In the genomic region with DNA sequence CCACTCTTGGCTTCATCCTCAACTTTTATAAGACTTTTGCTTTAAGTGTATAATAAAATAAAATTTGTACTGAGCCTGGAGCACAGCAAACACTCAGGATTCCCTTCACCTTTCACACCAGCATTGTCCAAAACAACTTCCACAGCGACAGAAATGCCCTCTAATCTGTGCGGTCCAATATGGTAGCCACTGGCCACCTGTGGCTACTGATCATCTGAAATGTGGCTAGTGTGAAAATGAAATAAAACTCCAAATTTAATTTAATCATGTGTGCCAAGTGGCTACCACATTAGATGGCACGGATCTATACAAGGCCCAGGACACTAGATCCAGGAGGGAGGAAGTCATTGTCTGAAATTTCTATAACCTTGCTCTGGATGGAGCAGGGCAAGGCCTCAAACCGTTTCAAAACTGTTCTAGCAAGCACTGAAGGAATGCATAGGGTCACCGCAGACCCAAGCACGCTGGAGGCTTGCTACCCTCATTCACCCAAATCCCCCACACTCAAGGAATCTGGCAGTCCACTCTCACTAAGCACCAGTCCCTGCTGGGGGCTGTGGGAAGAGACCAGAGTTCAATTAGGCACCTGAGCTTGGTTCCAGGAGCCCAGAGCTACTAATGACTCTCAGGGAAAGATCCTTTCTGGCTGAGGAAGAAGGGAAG, we compare ENCODE assay signal across 8 cellular contexts. TPM values are rescaled to one million over a fixed set of nuclear protein-coding genes. Genes with fewer than 3 reads are reported as not detected.
DNase-seq lines count a peak whose midpoint lies in the region; ATAC-seq, FAIRE-seq and TF ChIP-seq lines count a peak whose summit lies in the region.

No MANE protein-coding gene starts in this region.

- no peak for DNase-seq in activated naive CD4-positive, alpha-beta T cell treated with anti-CD3 and anti-CD28 coated beads, Interleukin-2, amount 10 ng/mL, durations not matched to agents 7 days and 5 days
- no peak for DNase-seq in activated naive CD4-positive, alpha-beta T cell treated with Interleukin-2 at 50 U/mL for 16 hours
- DNase-seq in activated naive CD4-positive, alpha-beta T cell treated with anti-CD3 and anti-CD28 coated beads, Interleukin-2, amount 50 U/mL, for 72 hours (ENCODE audit: low spot score in 2 of 2) = no peak
- DNase-seq in keratinocyte (ENCODE audit: low read depth, low spot score) (no peak), tibial nerve (ENCODE audit: low spot score in 2 of 2) (no peak), NCI-H226 (no peak), cerebellum (ENCODE audit: low spot score) (no peak)

- no peaks in the 10 kb centered on the region for H3K27me3 ChIP-seq in keratinocyte (ENCODE audit: control insufficient read depth, extremely low read depth, insufficient read depth, low read length)
- no peaks in the 10 kb centered on the region for H3K27me3 ChIP-seq in tibial nerve

- peaks cover 3% of the 10 kb centered on the region for H3K27me3 Mint-ChIP-seq in activated naive CD4-positive, alpha-beta T cell treated with anti-CD3 and anti-CD28 coated beads, Interleukin-2, amount 10 ng/mL, durations not matched to agents 7 days and 5 days

- no peak for TF ChIP-seq EP300 in tibial nerve (IDR thresholded peaks at IDR 0.05)

- H2AFZ ChIP-seq in keratinocyte (ENCODE audit: control insufficient read depth, low read length) = no peak overlapping the region

- no peak for FAIRE-seq in keratinocyte (lab: Jason Lieb, UNC)

- TF ChIP-seq POLR2A in tibial nerve (IDR thresholded peaks at IDR 0.05) = no peak

- H3K36me3 Mint-ChIP-seq in activated naive CD4-positive, alpha-beta T cell treated with anti-CD3 and anti-CD28 coated beads, Interleukin-2, amount 10 ng/mL, durations not matched to agents 7 days and 5 days = peaks cover 57% of the 10 kb centered on the region
- peaks cover 49 to 53% of the 10 kb centered on the region in 2 donors for H3K36me3 Mint-ChIP-seq in activated naive CD4-positive, alpha-beta T cell treated with anti-CD3 and anti-CD28 coated beads, Interleukin-2, amount 50 U/mL, for 72 hours

- no peak for ATAC-seq in activated naive CD4-positive, alpha-beta T cell treated with anti-CD3 and anti-CD28 coated beads, Interleukin-2, amount 50 U/mL, for 72 hours
- ATAC-seq in HG02610 (IDR thresholded peaks at IDR 0.05; ENCODE audit: unreplicated experiment) = no peak

- H3K4me3 Mint-ChIP-seq in activated naive CD4-positive, alpha-beta T cell treated with anti-CD3 and anti-CD28 coated beads, Interleukin-2, amount 10 ng/mL, durations not matched to agents 7 days and 5 days = peak overlapping the region; percentile 94

- peaks cover 20% of the 10 kb centered on the region for H4K20me1 ChIP-seq in keratinocyte (ENCODE audit: control insufficient read depth, extremely low read depth, insufficient read depth, low read length)

- peak overlapping the region; percentile 98 for H3K27ac ChIP-seq in keratinocyte (ENCODE audit: control insufficient read depth, insufficient read depth, low read length)
- peak overlapping the region; percentile 91 to 95 (median 92) for H3K27ac ChIP-seq in tibial nerve

- 65 to 74% methylated on average over 6 of the region's 6 CpGs for WGBS in tibial nerve, 2 donors

- no peak for TF ChIP-seq CTCF in keratinocyte (optimal IDR thresholded peaks at IDR 0.05 in 1 of 3, IDR thresholded peaks at IDR 0.05 in 1 of 3, conservative IDR thresholded peaks at IDR 0.05 in 1 of 3; ENCODE audit: extremely low read depth in 1 of 3, insufficient read depth in 2 of 3, low read length in 3 of 3)
- no peak for TF ChIP-seq CTCF in tibial nerve (IDR thresholded peaks at IDR 0.05)

- peaks cover 78% of the 10 kb centered on the region for H3K4me1 Mint-ChIP-seq in activated naive CD4-positive, alpha-beta T cell treated with anti-CD3 and anti-CD28 coated beads, Interleukin-2, amount 10 ng/mL, durations not matched to agents 7 days and 5 days

- H3K9me3 Mint-ChIP-seq in activated naive CD4-positive, alpha-beta T cell treated with anti-CD3 and anti-CD28 coated beads, Interleukin-2, amount 10 ng/mL, durations not matched to agents 7 days and 5 days = no peaks in the 10 kb centered on the region
- no peaks in the 10 kb centered on the region for H3K9me3 Mint-ChIP-seq in activated naive CD4-positive, alpha-beta T cell treated with anti-CD3 and anti-CD28 coated beads, Interleukin-2, amount 50 U/mL, for 72 hours

- H3K9ac ChIP-seq in keratinocyte (ENCODE audit: control insufficient read depth, extremely low read depth, insufficient read depth, low read length) = peak overlapping the region; percentile 100

- H3K27ac Mint-ChIP-seq in activated naive CD4-positive, alpha-beta T cell treated with anti-CD3 and anti-CD28 coated beads, Interleukin-2, amount 10 ng/mL, durations not matched to agents 7 days and 5 days = peak overlapping the region; percentile 98
- peak overlapping the region; percentile 96 to 99 for H3K27ac Mint-ChIP-seq in activated naive CD4-positive, alpha-beta T cell treated with anti-CD3 and anti-CD28 coated beads, Interleukin-2, amount 50 U/mL, for 72 hours

- no peaks in the 10 kb centered on the region for H3K9me1 ChIP-seq in keratinocyte (ENCODE audit: control insufficient read depth, extremely low read depth, insufficient read depth, low read length)

- H3K4me3 ChIP-seq in keratinocyte (ENCODE audit: control insufficient read depth in 2 of 3, extremely low read depth in 1 of 3, insufficient read depth in 2 of 3, low read depth in 1 of 3, low read length in 3 of 3) (peak overlapping the region; percentile 77 to 100 (median 99)), tibial nerve (peak overlapping the region; percentile 47 to 71 (median 58))

- peaks cover 38% of the 10 kb centered on the region for H3K4me1 ChIP-seq in keratinocyte (ENCODE audit: control insufficient read depth, extremely low read depth, insufficient read depth, low read length)
- peaks cover 0 to 55% (median 28%) of the 10 kb centered on the region in 4 donors for H3K4me1 ChIP-seq in tibial nerve

- dilution Hi-C loops in keratinocyte (cut with MboI; ENCODE audit: extremely low pct_ligation_motif_present, low sequenced_read_pairs) = no loop called here

- no peaks in the 10 kb centered on the region for H3K9me3 ChIP-seq in keratinocyte (ENCODE audit: control insufficient read depth, low read depth, low read length)
- H3K9me3 ChIP-seq in tibial nerve = no peaks in the 10 kb centered on the region

- H3K79me2 ChIP-seq in keratinocyte (ENCODE audit: control insufficient read depth, insufficient read depth, low read length) = peaks cover 39% of the 10 kb centered on the region

- H3K36me3 ChIP-seq in keratinocyte (ENCODE audit: control insufficient read depth in 2 of 2, extremely low read depth in 1 of 2, insufficient read depth in 2 of 2, low read length in 2 of 2) = peaks cover 21 to 38% of the 10 kb centered on the region in 2 experiments
- H3K36me3 ChIP-seq in tibial nerve = peaks cover 0 to 42% (median 0%) of the 10 kb centered on the region in 3 donors

- CTCF ChIA-PET in activated naive CD4-positive, alpha-beta T cell treated with anti-CD3 and anti-CD28 coated beads, Interleukin-2, amount 10 ng/mL, durations not matched to agents 7 days and 5 days (lab: Charles Lee) = interaction anchor here (0.6 to 2.5 kb wide), 7 partner anchors 9 to 187 kb away, joined by 3 to 8 read pairs (median 4); no protein-coding TSS in a partner anchor

- H3K4me2 ChIP-seq in keratinocyte (ENCODE audit: control insufficient read depth, extremely low read depth, insufficient read depth, low read depth, low read length) = peak overlapping the region; percentile 99

RNA-seq across cellular contexts. Expression of a gene that starts 6.3 kb away (rescaled TPM):
- 100 to 1,000 TPM; 361 to 532 TPM for total RNA-seq in activated naive CD4-positive, alpha-beta T cell treated with anti-CD3 and anti-CD28 coated beads, Interleukin-2, amount 50 U/mL, for 72 hours
- 0.02 to 0.13 TPM (median 0.03 TPM) in 3 replicates for polyA plus RNA-seq in keratinocyte
- 0.20 TPM for polyA plus RNA-seq in keratinocyte (2011; ENCODE audit: low read depth)
- not detected in 2 replicates for polyA plus RNA-seq in keratinocyte (2011; cell fraction: cytosol; rRNA removed)
- polyA plus RNA-seq in keratinocyte (2011; cell fraction: nucleus; rRNA removed) = 0.09 and 0.12 TPM in 2 replicates
- polyA plus RNA-seq in keratinocyte (2012; ENCODE audit: low replicate concordance) = 0.03 and 0.14 TPM in 2 replicates
- polyA minus RNA-seq in keratinocyte = 0.13 to 0.26 TPM in 2 of 3 replicates, not detected in the other
- polyA minus RNA-seq in keratinocyte (2011; cell fraction: cytosol; rRNA and poly(A)+ RNA removed) = 1.2 TPM
- 0.54 and 0.63 TPM in 2 replicates for polyA minus RNA-seq in keratinocyte (2011; cell fraction: nucleus; rRNA and poly(A)+ RNA removed)
- total RNA-seq in tibial nerve (10 to 100 TPM in 1 of 4 donors, 1 to 10 TPM in 2, under 1 TPM in 1; 0.84 to 10.5 (median 3.3) TPM), cerebellum (0.54 TPM)

RNA-seq across cellular contexts. Expression of a gene that starts 14.8 kb away (rescaled TPM):
- 100 to 1,000 TPM in 1 of 2 donors, 10 to 100 TPM in 1; 79.2 to 130 TPM for total RNA-seq in activated naive CD4-positive, alpha-beta T cell treated with anti-CD3 and anti-CD28 coated beads, Interleukin-2, amount 50 U/mL, for 72 hours
- polyA plus RNA-seq in keratinocyte = 44.8 to 70.0 TPM (median 57.5 TPM) in 3 replicates
- 31.5 TPM for polyA plus RNA-seq in keratinocyte (2011; ENCODE audit: low read depth)
- 58.8 and 93.0 TPM in 2 replicates for polyA plus RNA-seq in keratinocyte (2011; cell fraction: cytosol; rRNA removed)
- 62.5 and 88.4 TPM in 2 replicates for polyA plus RNA-seq in keratinocyte (2011; cell fraction: nucleus; rRNA removed)
- 31.8 and 69.4 TPM in 2 replicates for polyA plus RNA-seq in keratinocyte (2012; ENCODE audit: low replicate concordance)
- 60.1 to 222 TPM (median 81.8 TPM) in 3 replicates for polyA minus RNA-seq in keratinocyte
- polyA minus RNA-seq in keratinocyte (2011; cell fraction: cytosol; rRNA and poly(A)+ RNA removed) = 93.0 TPM
- polyA minus RNA-seq in keratinocyte (2011; cell fraction: nucleus; rRNA and poly(A)+ RNA removed) = 33.3 and 46.5 TPM in 2 replicates
- total RNA-seq in tibial nerve (10 to 100 TPM; 41.1 to 46.3 (median 44.0) TPM), cerebellum (18.8 TPM)

Comparison
In these comparisons a context has a peak if more than half of its experiments do, and no peak if none do; other contexts are left out.
1. RNA of a gene that starts 6.3 kb away (total RNA-seq): 361 to 532 TPM in activated naive CD4-positive, alpha-beta T cell treated with anti-CD3 and anti-CD28 coated beads, Interleukin-2, amount 50 U/mL, for 72 hours; 0.84 to 10.5 TPM in tibial nerve and 0.54 TPM in cerebellum (single experiment); every median in the first group is over 10 times any median in the second.